18 cellular contexts compared by ENCODE assay signal in the genomic region with DNA sequence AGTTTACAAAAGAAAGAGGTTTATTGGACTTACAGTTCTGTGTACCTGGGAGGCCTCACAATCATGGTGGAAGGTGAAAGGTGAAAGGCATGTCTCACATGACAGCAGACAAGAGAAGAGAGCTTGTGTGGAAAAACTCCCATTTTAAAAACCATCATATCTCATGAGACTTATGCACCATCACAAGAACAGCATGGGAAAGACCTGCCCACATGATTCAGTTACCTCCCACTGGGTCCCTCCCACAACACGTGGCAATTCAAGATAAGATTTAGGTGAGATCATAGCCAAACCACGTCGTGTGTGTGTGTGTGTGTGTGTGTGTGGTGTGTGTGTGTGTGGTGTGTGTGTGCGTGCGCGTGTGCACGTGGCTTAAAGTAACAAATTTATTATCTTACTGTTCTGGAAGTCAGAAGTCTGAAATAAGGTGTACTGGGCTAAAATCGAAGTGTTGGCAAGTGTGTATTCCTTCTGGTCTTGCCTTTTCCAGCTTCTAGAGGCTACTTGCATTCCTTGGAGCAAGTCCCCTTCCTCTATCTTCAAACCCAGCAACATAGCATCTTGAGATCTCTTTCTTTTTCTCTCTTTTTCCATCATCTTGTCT.
DNase-seq lines count a peak whose midpoint lies in the region; ATAC-seq and TF ChIP-seq lines count a peak whose summit lies in the region.
"Had no signal": no experiment of that assay in that cellular context is flagged by ENCODE, and none has a peak within 500 bp of the region (broad histone marks: within the 10 kb centered on the region; RNA-seq: fewer than 3 reads in every experiment).

No MANE protein-coding gene starts in this region.

- ATAC-seq in GM18511 (IDR thresholded peaks at IDR 0.05; ENCODE audit: unreplicated experiment) = no peak
- ATAC-seq: esophagus mucosa had no signal

- H3K27ac ChIP-seq in HEK293 (ENCODE audit: extremely low read depth, low read depth, low read length) = no peak overlapping the region
- H3K27ac ChIP-seq: hepatocyte, HL-60, SJSA1, stomach had no signal

- no peaks in the 10 kb centered on the region for H3K36me3 ChIP-seq in HEK293 (ENCODE audit: control insufficient read depth in 2 of 2, insufficient read depth in 1 of 2, low read length in 2 of 2)

- H3K4me3 ChIP-seq in HEK293 (ENCODE audit: low read depth, low read length) = no peak overlapping the region
- H3K4me3 ChIP-seq: hepatocyte, SJSA1, stomach had no signal

- no peak for TF ChIP-seq CTCF in HEK293 (tag by site-specific recombination; IDR thresholded peaks at IDR 0.05)

- CTCF ChIA-PET in HEK293 (lab: Yijun Ruan, JAX) = interaction anchor here (0.6 kb wide), 1 partner anchor 91 kb away, joined by 3 read pairs; no protein-coding TSS in a partner anchor

- no peaks in the 10 kb centered on the region for H3K9me3 ChIP-seq in HEK293 (ENCODE audit: control insufficient read depth, insufficient read depth, low read depth, low read length)
- H3K9me3 ChIP-seq: stomach had no signal

- DNase-seq in CMK (ENCODE audit: low read depth) = peak; percentile 64
- peak; percentile 8 for DNase-seq in UCSD-AML1 (lab: John Stamatoyannopoulos, UW; ENCODE audit: unreplicated experiment)
- DNase-seq in iris pigment epithelial cell (ENCODE audit: low read depth) = peak; percentile 16
- no peak for DNase-seq in GOT3 (lab: John Stamatoyannopoulos, UW)
- DNase-seq in NCI-H1105 (lab: John Stamatoyannopoulos, UW) = no peak
- DNase-seq: activated CD8-positive, alpha-beta memory T cell treated with anti-CD3 and anti-CD28 coated beads for 24 hours; dermis blood vessel endothelial cell; DMS153; NCI-H1694 treated with DMSO at 0.1 percent for 48 hours; NCI-H510A; stomach; T1000 had no signal

- POLR2A ChIA-PET in HEK293 (lab: Yijun Ruan, JAX) = no interaction called here

- no peaks in the 10 kb centered on the region for H3K4me1 ChIP-seq in HEK293 (ENCODE audit: control insufficient read depth, insufficient read depth, low read length)

TF ChIP-seq in HEK293, 187 proteins besides CTCF, POLR2A, EP300 and RAD21 (continues in another document):
- 0 out of 2 replicates have a peak, but pooled peaks have one; percentile 34 for TF ChIP-seq ZXDB (tag by site-specific recombination; IDR thresholded peaks at IDR 0.05)
- TF ChIP-seq ZFHX2 (tag by site-specific recombination; conservative IDR thresholded peaks at IDR 0.05) = peak; percentile 99
- TF ChIP-seq ZIC2 (tag by site-specific recombination; IDR thresholded peaks at IDR 0.05) = peak; percentile 79
- no peak for TF ChIP-seq SCRT1 (tag by site-specific recombination; IDR thresholded peaks at IDR 0.05; ENCODE audit: borderline replicate concordance)
- TF ChIP-seq ZNF664 (tag by site-specific recombination; IDR thresholded peaks at IDR 0.05) = no peak
- TF ChIP-seq ZNF211 (tag by site-specific recombination; IDR thresholded peaks at IDR 0.05; ENCODE audit: low read depth) = peak; percentile 75; the same call in 1 of the 2 replicates
- TF ChIP-seq, protein P1, sequence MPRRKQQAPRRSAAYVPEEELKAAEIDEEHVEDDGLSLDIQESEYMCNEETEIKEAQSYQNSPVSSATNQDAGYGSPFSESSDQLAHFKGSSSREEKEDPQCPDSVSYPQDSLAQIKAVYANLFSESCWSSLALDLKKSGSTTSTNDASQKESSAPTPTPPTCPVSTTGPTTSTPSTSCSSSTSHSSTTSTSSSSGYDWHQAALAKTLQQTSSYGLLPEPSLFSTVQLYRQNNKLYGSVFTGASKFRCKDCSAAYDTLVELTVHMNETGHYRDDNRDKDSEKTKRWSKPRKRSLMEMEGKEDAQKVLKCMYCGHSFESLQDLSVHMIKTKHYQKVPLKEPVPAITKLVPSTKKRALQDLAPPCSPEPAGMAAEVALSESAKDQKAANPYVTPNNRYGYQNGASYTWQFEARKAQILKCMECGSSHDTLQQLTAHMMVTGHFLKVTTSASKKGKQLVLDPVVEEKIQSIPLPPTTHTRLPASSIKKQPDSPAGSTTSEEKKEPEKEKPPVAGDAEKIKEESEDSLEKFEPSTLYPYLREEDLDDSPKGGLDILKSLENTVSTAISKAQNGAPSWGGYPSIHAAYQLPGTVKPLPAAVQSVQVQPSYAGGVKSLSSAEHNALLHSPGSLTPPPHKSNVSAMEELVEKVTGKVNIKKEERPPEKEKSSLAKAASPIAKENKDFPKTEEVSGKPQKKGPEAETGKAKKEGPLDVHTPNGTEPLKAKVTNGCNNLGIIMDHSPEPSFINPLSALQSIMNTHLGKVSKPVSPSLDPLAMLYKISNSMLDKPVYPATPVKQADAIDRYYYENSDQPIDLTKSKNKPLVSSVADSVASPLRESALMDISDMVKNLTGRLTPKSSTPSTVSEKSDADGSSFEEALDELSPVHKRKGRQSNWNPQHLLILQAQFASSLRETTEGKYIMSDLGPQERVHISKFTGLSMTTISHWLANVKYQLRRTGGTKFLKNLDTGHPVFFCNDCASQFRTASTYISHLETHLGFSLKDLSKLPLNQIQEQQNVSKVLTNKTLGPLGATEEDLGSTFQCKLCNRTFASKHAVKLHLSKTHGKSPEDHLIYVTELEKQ (tag by site-specific recombination; IDR thresholded peaks at IDR 0.05; ENCODE audit: borderline replicate concordance) = peak; percentile 52; the same call in 1 of the 2 replicates
- TF ChIP-seq, protein P2, sequence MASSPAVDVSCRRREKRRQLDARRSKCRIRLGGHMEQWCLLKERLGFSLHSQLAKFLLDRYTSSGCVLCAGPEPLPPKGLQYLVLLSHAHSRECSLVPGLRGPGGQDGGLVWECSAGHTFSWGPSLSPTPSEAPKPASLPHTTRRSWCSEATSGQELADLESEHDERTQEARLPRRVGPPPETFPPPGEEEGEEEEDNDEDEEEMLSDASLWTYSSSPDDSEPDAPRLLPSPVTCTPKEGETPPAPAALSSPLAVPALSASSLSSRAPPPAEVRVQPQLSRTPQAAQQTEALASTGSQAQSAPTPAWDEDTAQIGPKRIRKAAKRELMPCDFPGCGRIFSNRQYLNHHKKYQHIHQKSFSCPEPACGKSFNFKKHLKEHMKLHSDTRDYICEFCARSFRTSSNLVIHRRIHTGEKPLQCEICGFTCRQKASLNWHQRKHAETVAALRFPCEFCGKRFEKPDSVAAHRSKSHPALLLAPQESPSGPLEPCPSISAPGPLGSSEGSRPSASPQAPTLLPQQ (tag by site-specific recombination; IDR thresholded peaks at IDR 0.05) = peak; percentile 79
- peak; percentile 88 for TF ChIP-seq ZNF629 (tag by site-specific recombination; IDR thresholded peaks at IDR 0.05)
- TF ChIP-seq, protein P3, sequence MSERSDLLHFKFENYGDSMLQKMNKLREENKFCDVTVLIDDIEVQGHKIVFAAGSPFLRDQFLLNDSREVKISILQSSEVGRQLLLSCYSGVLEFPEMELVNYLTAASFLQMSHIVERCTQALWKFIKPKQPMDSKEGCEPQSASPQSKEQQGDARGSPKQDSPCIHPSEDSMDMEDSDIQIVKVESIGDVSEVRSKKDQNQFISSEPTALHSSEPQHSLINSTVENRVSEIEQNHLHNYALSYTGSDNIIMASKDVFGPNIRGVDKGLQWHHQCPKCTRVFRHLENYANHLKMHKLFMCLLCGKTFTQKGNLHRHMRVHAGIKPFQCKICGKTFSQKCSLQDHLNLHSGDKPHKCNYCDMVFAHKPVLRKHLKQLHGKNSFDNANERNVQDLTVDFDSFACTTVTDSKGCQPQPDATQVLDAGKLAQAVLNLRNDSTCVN (tag by site-specific recombination; optimal IDR thresholded peaks at IDR 0.05) = peak; percentile 45
- TF ChIP-seq, protein P4, sequence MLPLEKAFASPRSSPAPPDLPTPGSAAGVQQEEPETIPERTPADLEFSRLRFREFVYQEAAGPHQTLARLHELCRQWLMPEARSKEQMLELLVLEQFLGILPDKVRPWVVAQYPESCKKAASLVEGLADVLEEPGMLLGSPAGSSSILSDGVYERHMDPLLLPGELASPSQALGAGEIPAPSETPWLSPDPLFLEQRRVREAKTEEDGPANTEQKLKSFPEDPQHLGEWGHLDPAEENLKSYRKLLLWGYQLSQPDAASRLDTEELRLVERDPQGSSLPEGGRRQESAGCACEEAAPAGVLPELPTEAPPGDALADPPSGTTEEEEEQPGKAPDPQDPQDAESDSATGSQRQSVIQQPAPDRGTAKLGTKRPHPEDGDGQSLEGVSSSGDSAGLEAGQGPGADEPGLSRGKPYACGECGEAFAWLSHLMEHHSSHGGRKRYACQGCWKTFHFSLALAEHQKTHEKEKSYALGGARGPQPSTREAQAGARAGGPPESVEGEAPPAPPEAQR (tag by site-specific recombination; IDR thresholded peaks at IDR 0.05) = peak; percentile 82; the same call in 1 of the 2 replicates
- TF ChIP-seq, protein P5, sequence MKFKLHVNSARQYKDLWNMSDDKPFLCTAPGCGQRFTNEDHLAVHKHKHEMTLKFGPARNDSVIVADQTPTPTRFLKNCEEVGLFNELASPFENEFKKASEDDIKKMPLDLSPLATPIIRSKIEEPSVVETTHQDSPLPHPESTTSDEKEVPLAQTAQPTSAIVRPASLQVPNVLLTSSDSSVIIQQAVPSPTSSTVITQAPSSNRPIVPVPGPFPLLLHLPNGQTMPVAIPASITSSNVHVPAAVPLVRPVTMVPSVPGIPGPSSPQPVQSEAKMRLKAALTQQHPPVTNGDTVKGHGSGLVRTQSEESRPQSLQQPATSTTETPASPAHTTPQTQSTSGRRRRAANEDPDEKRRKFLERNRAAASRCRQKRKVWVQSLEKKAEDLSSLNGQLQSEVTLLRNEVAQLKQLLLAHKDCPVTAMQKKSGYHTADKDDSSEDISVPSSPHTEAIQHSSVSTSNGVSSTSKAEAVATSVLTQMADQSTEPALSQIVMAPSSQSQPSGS (tag by site-specific recombination; IDR thresholded peaks at IDR 0.05; ENCODE audit: low read depth) = peak; percentile 81
- TF ChIP-seq, protein P6, sequence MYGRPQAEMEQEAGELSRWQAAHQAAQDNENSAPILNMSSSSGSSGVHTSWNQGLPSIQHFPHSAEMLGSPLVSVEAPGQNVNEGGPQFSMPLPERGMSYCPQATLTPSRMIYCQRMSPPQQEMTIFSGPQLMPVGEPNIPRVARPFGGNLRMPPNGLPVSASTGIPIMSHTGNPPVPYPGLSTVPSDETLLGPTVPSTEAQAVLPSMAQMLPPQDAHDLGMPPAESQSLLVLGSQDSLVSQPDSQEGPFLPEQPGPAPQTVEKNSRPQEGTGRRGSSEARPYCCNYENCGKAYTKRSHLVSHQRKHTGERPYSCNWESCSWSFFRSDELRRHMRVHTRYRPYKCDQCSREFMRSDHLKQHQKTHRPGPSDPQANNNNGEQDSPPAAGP (tag by site-specific recombination; IDR thresholded peaks at IDR 0.05) = peak; percentile 87; the same call in 1 of the 2 replicates
- TF ChIP-seq ZNF555 (tag by site-specific recombination; conservative IDR thresholded peaks at IDR 0.05) = 0 out of 2 replicates have a peak, but pooled peaks have one; percentile 3
- peak; percentile 83 for TF ChIP-seq ZNF776 (tag by site-specific recombination; IDR thresholded peaks at IDR 0.05; ENCODE audit: borderline replicate concordance)

Comparison
In these comparisons a context has a peak if more than half of its experiments do, and no peak if none do; other contexts are left out.
1. DNase-seq: peak in CMK (single experiment), UCSD-AML1 (single experiment) and iris pigment epithelial cell (single experiment); none in GOT3 (single experiment) and NCI-H1105 (single experiment).